In the genomic region with DNA sequence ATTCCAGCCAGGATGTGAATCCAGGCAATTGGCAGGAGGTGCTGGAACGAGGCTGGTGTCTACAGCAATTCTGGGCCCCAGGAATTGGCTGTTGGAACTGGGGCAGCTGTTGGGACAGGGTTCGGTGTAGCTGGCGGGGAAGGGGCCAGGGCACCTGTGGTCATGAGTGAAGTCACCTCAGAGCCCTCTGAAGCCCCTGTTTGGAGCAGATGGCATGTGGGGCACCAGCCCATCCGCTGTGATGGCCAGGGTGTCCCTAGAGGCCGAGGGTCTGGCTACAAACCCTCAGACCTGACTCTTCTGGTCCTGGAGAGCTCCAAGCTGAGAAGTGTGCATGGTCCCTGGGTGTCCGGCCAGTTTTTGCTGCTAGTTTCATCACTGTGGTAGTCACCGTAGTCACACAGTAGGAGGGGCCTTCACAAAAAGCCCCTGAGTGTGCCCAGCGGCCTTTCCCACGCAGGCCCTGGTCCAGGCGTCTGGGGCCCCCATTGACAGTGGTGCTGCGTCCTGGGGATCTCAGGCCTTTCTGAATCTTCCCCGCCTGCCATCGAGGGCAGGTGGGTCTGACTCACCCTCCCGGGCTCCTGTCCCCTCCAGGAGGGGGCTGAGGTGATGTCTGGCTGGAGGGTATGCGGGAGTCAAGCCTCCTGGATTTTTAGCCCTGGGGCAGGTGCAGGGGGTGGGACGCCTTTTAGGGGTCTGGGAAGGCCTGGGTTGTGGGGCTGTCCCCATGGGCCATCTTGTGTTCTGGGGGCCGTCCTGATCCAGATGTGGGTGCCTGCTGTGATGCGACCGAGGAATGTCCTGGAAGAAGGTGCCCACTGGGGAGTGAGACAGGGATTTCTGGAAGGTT, we compare ENCODE assay signal across 21 cellular contexts.
DNase-seq lines count a peak whose midpoint lies in the region; ATAC-seq and TF ChIP-seq lines count a peak whose summit lies in the region.
"Had no signal": no experiment of that assay in that cellular context is flagged by ENCODE, and none has a peak within 500 bp of the region (broad histone marks: within the 10 kb centered on the region; RNA-seq: fewer than 3 reads in every experiment).

No MANE protein-coding gene starts in this region.

- TF ChIP-seq POLR2A in suprapubic skin (IDR thresholded peaks at IDR 0.05), result no peak

- H3K27me3 Mint-ChIP-seq in activated CD8-positive, alpha-beta memory T cell treated with anti-CD3 and anti-CD28 coated beads, Interleukin-2, amount 10 ng/mL, durations not matched to agents 7 days and 5 days, result no peaks in the 10 kb centered on the region

- peak; percentile 49 for DNase-seq in activated CD8-positive, alpha-beta memory T cell treated with anti-CD3 and anti-CD28 coated beads for 24 hours
- no peak for DNase-seq in activated CD8-positive, alpha-beta memory T cell treated with anti-CD3 and anti-CD28 coated beads, Interleukin-2, amount 10 ng/mL, durations not matched to agents 7 days and 5 days
- DNase-seq in activated CD8-positive, alpha-beta memory T cell treated with anti-CD3 and anti-CD28 coated beads, Interleukin-2, amount 50 U/mL, for 4 hours, result peak; percentile 4
- DNase-seq in left lung (peak; percentile 22 to 39), suprapubic skin (ENCODE audit: low spot score in 2 of 2) (peak; percentile 29 to 66)
- DNase-seq in effector memory CD4-positive, alpha-beta T cell, result no peak
- DNase-seq: DMS53; NCI-H1436 treated with DMSO at 0.1 percent for 48 hours; NCI-H2227 treated with DMSO at 0.1 percent for 48 hours; stimulated activated naive CD4-positive, alpha-beta T cell; trophoblast cell had no signal

- H3K27ac ChIP-seq in left lung (no peak overlapping the region), suprapubic skin (no peak overlapping the region)
- no peak overlapping the region for H3K27ac ChIP-seq in effector memory CD4-positive, alpha-beta T cell (ENCODE audit: insufficient read depth, low read length, poor library complexity, severe bottlenecking)
- H3K27ac ChIP-seq: body of pancreas, epithelial cell of prostate, gastroesophageal sphincter, prostate gland, RWPE1 had no signal

- no peaks in the 10 kb centered on the region for H3K36me3 Mint-ChIP-seq in activated CD8-positive, alpha-beta memory T cell treated with anti-CD3 and anti-CD28 coated beads, Interleukin-2, amount 10 ng/mL, durations not matched to agents 7 days and 5 days
- H3K36me3 Mint-ChIP-seq: activated naive CD4-positive, alpha-beta T cell treated with anti-CD3 and anti-CD28 coated beads, Interleukin-2, amount 50 U/mL, for 24 hours; naive thymus-derived CD4-positive, alpha-beta T cell had no signal

- H3K27me3 ChIP-seq in left lung (peaks cover 0 to 44% of the 10 kb centered on the region in 2 donors), suprapubic skin (no peaks in the 10 kb centered on the region)
- H3K27me3 ChIP-seq in effector memory CD4-positive, alpha-beta T cell (replicated peaks; ENCODE audit: control insufficient read depth, insufficient read depth, low read length, poor library complexity, severe bottlenecking), result no peaks in the 10 kb centered on the region
- H3K27me3 ChIP-seq: body of pancreas had no signal

- no peak overlapping the region for H3K4me3 Mint-ChIP-seq in activated CD8-positive, alpha-beta memory T cell treated with anti-CD3 and anti-CD28 coated beads, Interleukin-2, amount 10 ng/mL, durations not matched to agents 7 days and 5 days
- H3K4me3 Mint-ChIP-seq: activated naive CD4-positive, alpha-beta T cell treated with anti-CD3 and anti-CD28 coated beads, Interleukin-2, amount 50 U/mL, for 24 hours; naive thymus-derived CD4-positive, alpha-beta T cell had no signal

- H3K36me3 ChIP-seq in left lung, result no peaks in the 10 kb centered on the region
- H3K36me3 ChIP-seq in suprapubic skin, result no peaks in the 10 kb centered on the region
- no peaks in the 10 kb centered on the region for H3K36me3 ChIP-seq in effector memory CD4-positive, alpha-beta T cell (ENCODE audit: control insufficient read depth, insufficient read depth, low read length)
- H3K36me3 ChIP-seq: gastroesophageal sphincter, prostate gland had no signal

- H3K4me1 ChIP-seq in left lung, result no peaks in the 10 kb centered on the region
- H3K4me1 ChIP-seq in suprapubic skin, result no peaks in the 10 kb centered on the region
- H3K4me1 ChIP-seq in effector memory CD4-positive, alpha-beta T cell (ENCODE audit: control insufficient read depth, insufficient read depth, low read length, poor library complexity, severe bottlenecking), result no peaks in the 10 kb centered on the region
- H3K4me1 ChIP-seq: body of pancreas, gastroesophageal sphincter, prostate gland had no signal

- H3K27ac Mint-ChIP-seq in activated CD8-positive, alpha-beta memory T cell treated with anti-CD3 and anti-CD28 coated beads, Interleukin-2, amount 10 ng/mL, durations not matched to agents 7 days and 5 days, result no peak overlapping the region
- H3K27ac Mint-ChIP-seq: activated naive CD4-positive, alpha-beta T cell treated with anti-CD3 and anti-CD28 coated beads, Interleukin-2, amount 50 U/mL, for 24 hours; naive thymus-derived CD4-positive, alpha-beta T cell had no signal

- WGBS in suprapubic skin, result 88% methylated on average over 9 of the region's 19 CpGs

- H3K9me3 Mint-ChIP-seq in activated CD8-positive, alpha-beta memory T cell treated with anti-CD3 and anti-CD28 coated beads, Interleukin-2, amount 10 ng/mL, durations not matched to agents 7 days and 5 days (ENCODE audit: low read depth), result no peaks in the 10 kb centered on the region
- H3K9me3 Mint-ChIP-seq: activated naive CD4-positive, alpha-beta T cell treated with anti-CD3 and anti-CD28 coated beads, Interleukin-2, amount 50 U/mL, for 24 hours had no signal

- intact Hi-C loops in left lung (cut with DNase I), result no loop called here

- TF ChIP-seq EP300 in suprapubic skin (IDR thresholded peaks at IDR 0.05), result no peak

- no peak for ATAC-seq in activated CD8-positive, alpha-beta memory T cell treated with anti-CD3 and anti-CD28 coated beads, Interleukin-2, amount 10 ng/mL, durations not matched to agents 7 days and 5 days
- ATAC-seq in left lung, result no peak
- no peak for ATAC-seq in HG03442 (IDR thresholded peaks at IDR 0.05; ENCODE audit: unreplicated experiment)
- ATAC-seq in HG02610 (IDR thresholded peaks at IDR 0.05; ENCODE audit: unreplicated experiment), result no peak
- ATAC-seq: body of pancreas; gastroesophageal sphincter; naive thymus-derived CD4-positive, alpha-beta T cell had no signal

- H3K4me3 ChIP-seq in left lung, result no peak overlapping the region
- H3K4me3 ChIP-seq in suprapubic skin, result no peak overlapping the region
- no peak overlapping the region for H3K4me3 ChIP-seq in effector memory CD4-positive, alpha-beta T cell (ENCODE audit: insufficient read depth, low read depth, low read length, poor library complexity, severe bottlenecking)
- H3K4me3 ChIP-seq: body of pancreas, gastroesophageal sphincter, lung, prostate gland had no signal

- H3K4me1 Mint-ChIP-seq in activated CD8-positive, alpha-beta memory T cell treated with anti-CD3 and anti-CD28 coated beads, Interleukin-2, amount 10 ng/mL, durations not matched to agents 7 days and 5 days, result peaks cover 10% of the 10 kb centered on the region
- H3K4me1 Mint-ChIP-seq: activated naive CD4-positive, alpha-beta T cell treated with anti-CD3 and anti-CD28 coated beads, Interleukin-2, amount 50 U/mL, for 24 hours had no signal

- H3K9me3 ChIP-seq in left lung, result no peaks in the 10 kb centered on the region
- no peaks in the 10 kb centered on the region for H3K9me3 ChIP-seq in suprapubic skin
- no peaks in the 10 kb centered on the region for H3K9me3 ChIP-seq in effector memory CD4-positive, alpha-beta T cell (ENCODE audit: control insufficient read depth, low read length)
- H3K9me3 ChIP-seq: body of pancreas, prostate gland had no signal

- CTCF ChIA-PET in activated CD8-positive, alpha-beta memory T cell treated with anti-CD3 and anti-CD28 coated beads, Interleukin-2, amount 10 ng/mL, durations not matched to agents 7 days and 5 days (lab: Charles Lee), result no interaction called here

- no peak for TF ChIP-seq CTCF in left lung (IDR thresholded peaks at IDR 0.05)
- no peak for TF ChIP-seq CTCF in suprapubic skin (IDR thresholded peaks at IDR 0.05)

Comparison
In these comparisons a context has a peak if more than half of its experiments do, and no peak if none do; other contexts are left out.
1. DNase-seq: peak in activated CD8-positive, alpha-beta memory T cell treated with anti-CD3 and anti-CD28 coated beads for 24 hours (single experiment), activated CD8-positive, alpha-beta memory T cell treated with anti-CD3 and anti-CD28 coated beads, Interleukin-2, amount 50 U/mL, for 4 hours (single experiment), left lung (2 of 2) and suprapubic skin (2 of 2); none in activated CD8-positive, alpha-beta memory T cell treated with anti-CD3 and anti-CD28 coated beads, Interleukin-2, amount 10 ng/mL, durations not matched to agents 7 days and 5 days (single experiment) and effector memory CD4-positive, alpha-beta T cell (0 of 3).